ENCODE assay signal across 1 cellular context in genomic region chr2:9248363-9248762, GRCh38.
TF ChIP-seq lines count a peak whose summit lies in the region.

No MANE protein-coding gene starts in this region.

TF ChIP-seq in endothelial cell of umbilical vein, 7 proteins besides CTCF, POLR2A, EP300 and RAD21:
- TF ChIP-seq MYC (IDR thresholded peaks at IDR 0.05; ENCODE audit: low read depth, low read length) (no peak), POLR2AphosphoS5 (IDR thresholded peaks at IDR 0.05; ENCODE audit: insufficient read depth, low read depth, low read length) (no peak), MAX (IDR thresholded peaks at IDR 0.05; ENCODE audit: insufficient read depth, insufficient read length) (no peak), FOS (IDR thresholded peaks at IDR 0.05; ENCODE audit: borderline replicate concordance, insufficient read depth, low read length) (no peak), EZH2 (IDR thresholded peaks at IDR 0.05; ENCODE audit: borderline replicate concordance, low read depth, low read length, severe bottlenecking) (no peak), GATA2 (IDR thresholded peaks at IDR 0.05; ENCODE audit: insufficient read depth, insufficient read length, low read depth, low read length) (no peak), JUN (IDR thresholded peaks at IDR 0.05; ENCODE audit: borderline replicate concordance, insufficient read depth, insufficient read length, low read depth) (no peak)
